ENCODE assay signal across 1 cellular context in the genomic region with DNA sequence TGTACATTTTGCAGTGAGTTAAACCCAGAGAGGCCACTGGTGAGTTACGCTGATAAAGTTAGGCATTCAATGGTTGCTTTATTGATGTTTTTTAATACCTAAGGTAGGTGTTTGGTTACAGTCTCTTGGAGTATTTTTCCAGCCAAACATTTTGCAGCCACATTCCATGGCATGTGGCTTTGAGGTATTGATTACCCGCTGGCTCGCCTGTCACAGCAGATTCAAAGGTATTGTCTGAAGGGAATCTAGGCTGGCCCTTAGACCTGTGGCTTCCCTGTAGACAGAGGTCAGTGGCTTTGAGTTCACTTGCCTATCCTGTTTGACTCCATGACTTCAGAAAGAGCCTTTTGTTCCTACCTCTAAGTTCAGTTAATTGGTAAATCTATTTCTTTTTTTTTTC.
A peak's percentile ranks its signal among the peaks of the same experiment; 100 is the strongest.
TF ChIP-seq lines count a peak whose summit lies in the region.

No MANE protein-coding gene starts in this region.

TF ChIP-seq in HepG2, 621 proteins besides CTCF, POLR2A, EP300 and RAD21 (continued from another document and continues in another):
- TF ChIP-seq GRHL1 (CRISPR knock-in tag; conservative IDR thresholded peaks at IDR 0.05) (no peak), SP4 (CRISPR knock-in tag; IDR thresholded peaks at IDR 0.05) (no peak), ZNF225 (CRISPR knock-in tag; IDR thresholded peaks at IDR 0.05) (no peak), SALL2 (CRISPR knock-in tag; IDR thresholded peaks at IDR 0.05) (0 out of 2 replicates have a peak, but pooled peaks have one; percentile 31), ISL2 (CRISPR knock-in tag; IDR thresholded peaks at IDR 0.05) (peak; percentile 76), HIVEP1 (CRISPR knock-in tag; IDR thresholded peaks at IDR 0.05) (no peak), ZNF563 (CRISPR knock-in tag; IDR thresholded peaks at IDR 0.05) (no peak), NFKBIZ (CRISPR knock-in tag; IDR thresholded peaks at IDR 0.05) (no peak), BCL6 (CRISPR knock-in tag; IDR thresholded peaks at IDR 0.05) (peak; percentile 81), XRCC5 (optimal IDR thresholded peaks at IDR 0.05; ENCODE audit: low read length) (no peak), ARID5B (CRISPR knock-in tag; IDR thresholded peaks at IDR 0.05) (peak; percentile 88), KDM2A (CRISPR knock-in tag; IDR thresholded peaks at IDR 0.05; ENCODE audit: borderline replicate concordance, low read depth) (no peak), THAP11 (CRISPR knock-in tag; IDR thresholded peaks at IDR 0.05) (no peak; the same call in 1 of the 2 replicates), SIX1 (CRISPR knock-in tag; IDR thresholded peaks at IDR 0.05; ENCODE audit: borderline replicate concordance) (peak; percentile 92), ZFY (CRISPR knock-in tag; IDR thresholded peaks at IDR 0.05) (no peak), ZNF878 (CRISPR knock-in tag; IDR thresholded peaks at IDR 0.05) (no peak), ZNF775 (CRISPR knock-in tag; IDR thresholded peaks at IDR 0.05; ENCODE audit: borderline replicate concordance) (0 out of 2 replicates have a peak, but pooled peaks have one; percentile 35), PPARG (CRISPR knock-in tag; conservative IDR thresholded peaks at IDR 0.05) (peak; percentile 65), FOXO1 (CRISPR knock-in tag; IDR thresholded peaks at IDR 0.05) (peak; percentile 66; the same call in 1 of the 2 replicates), ZFX (CRISPR knock-in tag; IDR thresholded peaks at IDR 0.05; ENCODE audit: low read depth) (peak; percentile 28; the same call in 1 of the 2 replicates), ZFAT (CRISPR knock-in tag; conservative IDR thresholded peaks at IDR 0.05) (no peak), ATRX (CRISPR knock-in tag; IDR thresholded peaks at IDR 0.05; ENCODE audit: borderline replicate concordance) (no peak), CREB1 (IDR thresholded peaks at IDR 0.05) (no peak), CREB1 (CRISPR knock-in tag; IDR thresholded peaks at IDR 0.05) (peak; percentile 63), STAT6 (CRISPR knock-in tag; IDR thresholded peaks at IDR 0.05; ENCODE audit: borderline replicate concordance) (no peak), ZNF253 (CRISPR knock-in tag; IDR thresholded peaks at IDR 0.05; ENCODE audit: borderline replicate concordance) (no peak), ZNF124 (CRISPR knock-in tag; IDR thresholded peaks at IDR 0.05) (no peak), ATF6 (CRISPR knock-in tag; conservative IDR thresholded peaks at IDR 0.05) (no peak), TRIM24 (CRISPR knock-in tag; IDR thresholded peaks at IDR 0.05) (no peak), ZNF660 (CRISPR knock-in tag; IDR thresholded peaks at IDR 0.05; ENCODE audit: borderline replicate concordance, low read depth) (no peak), PRPF4 (IDR thresholded peaks at IDR 0.05; ENCODE audit: low read depth, low read length, poor library complexity, severe bottlenecking) (no peak), PAXIP1 (CRISPR knock-in tag; conservative IDR thresholded peaks at IDR 0.05) (peak; percentile 90), TCF7 (IDR thresholded peaks at IDR 0.05; ENCODE audit: low read depth) (peak; percentile 47), ZNF816 (CRISPR knock-in tag; IDR thresholded peaks at IDR 0.05; ENCODE audit: borderline replicate concordance) (no peak), ERF (CRISPR knock-in tag; IDR thresholded peaks at IDR 0.05) (peak; percentile 73), ZNF354B (CRISPR knock-in tag; IDR thresholded peaks at IDR 0.05) (no peak), BHLHE40 (IDR thresholded peaks at IDR 0.05; ENCODE audit: low read length) (no peak), MED8 (CRISPR knock-in tag; IDR thresholded peaks at IDR 0.05; ENCODE audit: insufficient replicate concordance) (no peak), E2F1 (CRISPR knock-in tag; IDR thresholded peaks at IDR 0.05) (no peak), ZSCAN9 (CRISPR knock-in tag; IDR thresholded peaks at IDR 0.05; ENCODE audit: borderline replicate concordance) (no peak), MED13 (CRISPR knock-in tag; IDR thresholded peaks at IDR 0.05) (no peak), ZNF441 (CRISPR knock-in tag; IDR thresholded peaks at IDR 0.05; ENCODE audit: borderline replicate concordance) (no peak), KAT7 (CRISPR knock-in tag; IDR thresholded peaks at IDR 0.05; ENCODE audit: borderline replicate concordance) (no peak)
- TF ChIP-seq, protein P1, sequence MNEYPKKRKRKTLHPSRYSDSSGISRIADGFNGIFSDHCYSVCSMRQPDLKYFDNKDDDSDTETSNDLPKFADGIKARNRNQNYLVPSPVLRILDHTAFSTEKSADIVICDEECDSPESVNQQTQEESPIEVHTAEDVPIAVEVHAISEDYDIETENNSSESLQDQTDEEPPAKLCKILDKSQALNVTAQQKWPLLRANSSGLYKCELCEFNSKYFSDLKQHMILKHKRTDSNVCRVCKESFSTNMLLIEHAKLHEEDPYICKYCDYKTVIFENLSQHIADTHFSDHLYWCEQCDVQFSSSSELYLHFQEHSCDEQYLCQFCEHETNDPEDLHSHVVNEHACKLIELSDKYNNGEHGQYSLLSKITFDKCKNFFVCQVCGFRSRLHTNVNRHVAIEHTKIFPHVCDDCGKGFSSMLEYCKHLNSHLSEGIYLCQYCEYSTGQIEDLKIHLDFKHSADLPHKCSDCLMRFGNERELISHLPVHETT (CRISPR knock-in tag; conservative IDR thresholded peaks at IDR 0.05): no peak
- TF ChIP-seq, protein P2, sequence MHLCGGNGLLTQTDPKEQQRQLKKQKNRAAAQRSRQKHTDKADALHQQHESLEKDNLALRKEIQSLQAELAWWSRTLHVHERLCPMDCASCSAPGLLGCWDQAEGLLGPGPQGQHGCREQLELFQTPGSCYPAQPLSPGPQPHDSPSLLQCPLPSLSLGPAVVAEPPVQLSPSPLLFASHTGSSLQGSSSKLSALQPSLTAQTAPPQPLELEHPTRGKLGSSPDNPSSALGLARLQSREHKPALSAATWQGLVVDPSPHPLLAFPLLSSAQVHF (CRISPR knock-in tag; IDR thresholded peaks at IDR 0.05): no peak
- TF ChIP-seq, protein P3, sequence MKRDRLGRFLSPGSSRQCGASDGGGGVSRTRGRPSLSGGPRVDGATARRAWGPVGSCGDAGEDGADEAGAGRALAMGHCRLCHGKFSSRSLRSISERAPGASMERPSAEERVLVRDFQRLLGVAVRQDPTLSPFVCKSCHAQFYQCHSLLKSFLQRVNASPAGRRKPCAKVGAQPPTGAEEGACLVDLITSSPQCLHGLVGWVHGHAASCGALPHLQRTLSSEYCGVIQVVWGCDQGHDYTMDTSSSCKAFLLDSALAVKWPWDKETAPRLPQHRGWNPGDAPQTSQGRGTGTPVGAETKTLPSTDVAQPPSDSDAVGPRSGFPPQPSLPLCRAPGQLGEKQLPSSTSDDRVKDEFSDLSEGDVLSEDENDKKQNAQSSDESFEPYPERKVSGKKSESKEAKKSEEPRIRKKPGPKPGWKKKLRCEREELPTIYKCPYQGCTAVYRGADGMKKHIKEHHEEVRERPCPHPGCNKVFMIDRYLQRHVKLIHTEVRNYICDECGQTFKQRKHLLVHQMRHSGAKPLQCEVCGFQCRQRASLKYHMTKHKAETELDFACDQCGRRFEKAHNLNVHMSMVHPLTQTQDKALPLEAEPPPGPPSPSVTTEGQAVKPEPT (CRISPR knock-in tag; IDR thresholded peaks at IDR 0.05; ENCODE audit: low read depth): no peak
